In genomic region chr17:43126911-43127290, GRCh38 we compare ENCODE assay signal across 15 cellular contexts. TPM values are rescaled to one million over a fixed set of nuclear protein-coding genes. Genes with fewer than 3 reads are reported as not detected.
DNase-seq lines count a peak whose midpoint lies in the region; ATAC-seq, FAIRE-seq and TF ChIP-seq lines count a peak whose summit lies in the region.
"Had no signal": no experiment of that assay in that cellular context is flagged by ENCODE, and none has a peak within 500 bp of the region (broad histone marks: within the 10 kb centered on the region; RNA-seq: fewer than 3 reads in every experiment).

No MANE protein-coding gene starts in this region.

- H3K27ac ChIP-seq in K562 (ENCODE audit: extremely low read depth, low read depth, low read length) (no peak overlapping the region), trophoblast cell (ENCODE audit: low read depth, low read length) (no peak overlapping the region)
- H3K27ac ChIP-seq: cardiac muscle cell, ovary had no signal

- no peak overlapping the region for H4K8ac ChIP-seq in trophoblast cell (ENCODE audit: low read depth, low read length)

- no peaks in the 10 kb centered on the region for H3K9me1 ChIP-seq in K562 (ENCODE audit: control insufficient read depth, insufficient read depth, low read length)

- CTCF ChIA-PET in activated CD8-positive, alpha-beta T cell treated with anti-CD3 and anti-CD28 coated beads for 36 hours (lab: Charles Lee), result no interaction called here
- CTCF ChIA-PET in activated CD8-positive, alpha-beta T cell treated with anti-CD3 and anti-CD28 coated beads, Interleukin-2, amount 10 ng/mL, durations not matched to agents 7 days and 5 days (lab: Charles Lee), result interaction anchor here (1.0 to 1.5 kb wide), 3 partner anchors 43 to 183 kb away, joined by 3 read pairs; no protein-coding TSS in a partner anchor
- CTCF ChIA-PET in K562 (lab: Yijun Ruan, JAX; ENCODE audit: low intra/inter-chr PET ratio) (no interaction called here), GM10248 (lab: Yijun Ruan, JAX) (interaction anchor here (1.3 kb wide), 1 partner anchor 129 kb away, joined by 4 read pairs; the partner anchor contains the start of gene RPL27)

- no peak overlapping the region for H2BK120ac ChIP-seq in trophoblast cell (ENCODE audit: insufficient read depth, low read length, poor library complexity)

- in situ Hi-C loops in K562 (cut with MboI), result no loop called here

- H3K27me3 Mint-ChIP-seq in activated CD8-positive, alpha-beta T cell treated with anti-CD3 and anti-CD28 coated beads for 36 hours, result no peaks in the 10 kb centered on the region
- no peaks in the 10 kb centered on the region for H3K27me3 Mint-ChIP-seq in activated CD8-positive, alpha-beta T cell treated with anti-CD3 and anti-CD28 coated beads, Interleukin-2, amount 10 ng/mL, durations not matched to agents 7 days and 5 days (ENCODE audit: low read depth)
- H3K27me3 Mint-ChIP-seq in HFFc6 (ENCODE audit: insufficient read depth), result peaks cover 5% of the 10 kb centered on the region

- no peak overlapping the region for H4K91ac ChIP-seq in trophoblast cell (ENCODE audit: low read depth, low read length)

- no peak for TF ChIP-seq RAD21 in K562 (CRISPR knock-in tag; conservative IDR thresholded peaks at IDR 0.05 in 1 of 2, IDR thresholded peaks at IDR 0.05 in 1 of 2)

- H3K27ac Mint-ChIP-seq in activated CD8-positive, alpha-beta T cell treated with anti-CD3 and anti-CD28 coated beads for 36 hours, result no peak overlapping the region
- no peak overlapping the region for H3K27ac Mint-ChIP-seq in activated CD8-positive, alpha-beta T cell treated with anti-CD3 and anti-CD28 coated beads, Interleukin-2, amount 10 ng/mL, durations not matched to agents 7 days and 5 days
- H3K27ac Mint-ChIP-seq in HFFc6, result no peak overlapping the region

- H4K12ac ChIP-seq in trophoblast cell (ENCODE audit: low read depth, low read length), result no peak overlapping the region

- intact Hi-C loops in activated CD8-positive, alpha-beta T cell treated with anti-CD3 and anti-CD28 coated beads for 36 hours (cut with micrococcal nuclease), result no loop called here
- intact Hi-C loops in K562 (cut with micrococcal nuclease), result no loop called here

- DNase-seq in activated CD8-positive, alpha-beta T cell treated with anti-CD3 and anti-CD28 coated beads for 36 hours, result no peak
- no peak for DNase-seq in activated CD8-positive, alpha-beta T cell treated with anti-CD3 and anti-CD28 coated beads, Interleukin-2, amount 10 ng/mL, durations not matched to agents 7 days and 5 days
- DNase-seq in HFFc6 (no peak), K562 (ENCODE audit: extremely low read depth in 1 of 4, low spot score in 3 of 4) (no peak), trophoblast cell (peak; percentile 16 to 51), cerebellar nuclear complex (lab: John Stamatoyannopoulos, UW) (no peak), erythroblast (lab: John Stamatoyannopoulos, UW) (no peak), GM10248 (ENCODE audit: extremely low spot score) (no peak)
- DNase-seq: NCI-H1092 treated with DMSO at 0.1 percent for 48 hours, NCI-H345 had no signal

- no peak for TF ChIP-seq CTCF in activated CD8-positive, alpha-beta T cell treated with anti-CD3 and anti-CD28 coated beads for 36 hours (IDR thresholded peaks at IDR 0.05)
- no peak for TF ChIP-seq CTCF in HFFc6 (IDR thresholded peaks at IDR 0.05)
- TF ChIP-seq CTCF in K562 (IDR thresholded peaks at IDR 0.05 in 2 of 3, conservative IDR thresholded peaks at IDR 0.05 in 1 of 3; ENCODE audit: insufficient read depth in 2 of 3, low read depth in 1 of 3, low read length in 3 of 3), result no peak
- no peak for TF ChIP-seq CTCF in GM10248 (IDR thresholded peaks at IDR 0.05; ENCODE audit: control extremely low read depth, extremely low read depth, low read depth, missing control alignments)

- TF ChIP-seq POLR2A in K562 (conservative IDR thresholded peaks at IDR 0.05), result no peak
- no peak for TF ChIP-seq POLR2A in erythroblast (IDR thresholded peaks at IDR 0.05; ENCODE audit: low read length)

- no TSS peak for BruUV-seq in K562 (replicated peaks; lab: Mats Ljungman, UMichigan)

- peaks cover 6% of the 10 kb centered on the region for H3K79me1 ChIP-seq in trophoblast cell (ENCODE audit: low read length)

- H2AFZ ChIP-seq in K562 (ENCODE audit: low read depth, low read length) (no peak overlapping the region), trophoblast cell (ENCODE audit: insufficient read depth, low read length, poor library complexity) (no peak overlapping the region)

- H3K14ac ChIP-seq in trophoblast cell (ENCODE audit: low read length), result no peak overlapping the region

- TF ChIP-seq EP300 in K562 (IDR thresholded peaks at IDR 0.05; ENCODE audit: low read length), result no peak

- no peaks in the 10 kb centered on the region for H4K20me1 ChIP-seq in K562 (replicated peaks; ENCODE audit: control insufficient read depth, insufficient read depth, low read length)

- no peak overlapping the region for H3K23ac ChIP-seq in trophoblast cell (ENCODE audit: low read length)

- no peak overlapping the region for H3K18ac ChIP-seq in trophoblast cell (ENCODE audit: low read length)

- no peak overlapping the region for H3K9ac ChIP-seq in K562 (ENCODE audit: insufficient read depth in 1 of 2, low read depth in 2 of 2, low read length in 2 of 2)
- H3K9ac ChIP-seq in trophoblast cell (ENCODE audit: low read length), result no peak overlapping the region

- H3K36me3 ChIP-seq in K562 (ENCODE audit: control insufficient read depth, insufficient read depth, low read length), result peaks cover 43% of the 10 kb centered on the region; the same call in 2 of the 3 replicates
- peaks cover 0 to 6% of the 10 kb centered on the region in 2 experiments for H3K36me3 ChIP-seq in trophoblast cell (ENCODE audit: control insufficient read depth in 1 of 2, insufficient read depth in 2 of 2, low read length in 2 of 2)
- H3K36me3 ChIP-seq: cardiac muscle cell, ovary, Peyer's patch had no signal

- FAIRE-seq in K562 (lab: Jason Lieb, UNC), result no peak

- H3K9me3 Mint-ChIP-seq in activated CD8-positive, alpha-beta T cell treated with anti-CD3 and anti-CD28 coated beads for 36 hours, result no peaks in the 10 kb centered on the region
- H3K9me3 Mint-ChIP-seq in activated CD8-positive, alpha-beta T cell treated with anti-CD3 and anti-CD28 coated beads, Interleukin-2, amount 10 ng/mL, durations not matched to agents 7 days and 5 days (ENCODE audit: insufficient read depth), result no peaks in the 10 kb centered on the region
- peaks cover 5% of the 10 kb centered on the region; the same call in 1 of the 2 replicates for H3K9me3 Mint-ChIP-seq in HFFc6

- H3K9me3 ChIP-seq in K562 (replicated peaks; ENCODE audit: control insufficient read depth, insufficient read depth, low read depth, low read length) (no peaks in the 10 kb centered on the region), trophoblast cell (ENCODE audit: insufficient read depth, low read depth, low read length) (no peaks in the 10 kb centered on the region)
- H3K9me3 ChIP-seq: HAP-1, left lung, ovary, Peyer's patch had no signal

- H3K4me1 Mint-ChIP-seq in activated CD8-positive, alpha-beta T cell treated with anti-CD3 and anti-CD28 coated beads for 36 hours (ENCODE audit: low read depth), result peaks cover 20% of the 10 kb centered on the region
- H3K4me1 Mint-ChIP-seq in activated CD8-positive, alpha-beta T cell treated with anti-CD3 and anti-CD28 coated beads, Interleukin-2, amount 10 ng/mL, durations not matched to agents 7 days and 5 days (ENCODE audit: low read depth), result peaks cover 38% of the 10 kb centered on the region
- peaks cover 23% of the 10 kb centered on the region for H3K4me1 Mint-ChIP-seq in HFFc6 (ENCODE audit: low read depth)

- H3K79me2 ChIP-seq in K562 (ENCODE audit: control insufficient read depth, insufficient read depth, low read length), result peaks cover 53% of the 10 kb centered on the region
- peaks cover 2% of the 10 kb centered on the region for H3K79me2 ChIP-seq in trophoblast cell (ENCODE audit: control insufficient read depth, insufficient read depth, low read length, poor library complexity)

- H3K4me3 ChIP-seq in K562, result no peak overlapping the region; the same call in 1 of the 2 replicates
- H3K4me3 ChIP-seq in trophoblast cell (ENCODE audit: low read depth, low read length), result no peak overlapping the region
- H3K4me3 ChIP-seq: ovary had no signal

- POLR2A ChIA-PET in activated CD8-positive, alpha-beta T cell treated with anti-CD3 and anti-CD28 coated beads for 36 hours (lab: Charles Lee), result interaction anchor here (0.6 to 5.8 kb wide), 3 partner anchors 42 to 189 kb away, joined by 3 to 35 read pairs (median 3); no protein-coding TSS in a partner anchor
- POLR2A ChIA-PET in activated CD8-positive, alpha-beta T cell treated with anti-CD3 and anti-CD28 coated beads, Interleukin-2, amount 10 ng/mL, durations not matched to agents 7 days and 5 days (lab: Charles Lee), result interaction anchor here (1.8 to 4.9 kb wide), 3 partner anchors 42 to 189 kb away, joined by 6 to 33 read pairs (median 7); partner anchors contain the start of gene NBR1
- POLR2A ChIA-PET in K562 (lab: Yijun Ruan, JAX), result interaction anchor here (0.6 to 2.5 kb wide), 13 partner anchors 11 to 189 kb away, joined by 3 to 13 read pairs (median 3); no protein-coding TSS in a partner anchor
- POLR2A ChIA-PET in GM10248 (lab: Yijun Ruan, JAX), result interaction anchor here (0.8 kb wide), 1 partner anchor 8 kb away, joined by 3 read pairs; no protein-coding TSS in a partner anchor

- no peak overlapping the region for H2AK5ac ChIP-seq in trophoblast cell (ENCODE audit: low read length)

- no peak overlapping the region for H3K4ac ChIP-seq in trophoblast cell (ENCODE audit: low read depth, low read length)

- no peak for ATAC-seq in activated CD8-positive, alpha-beta T cell treated with anti-CD3 and anti-CD28 coated beads for 36 hours
- no peak for ATAC-seq in activated CD8-positive, alpha-beta T cell treated with anti-CD3 and anti-CD28 coated beads, Interleukin-2, amount 10 ng/mL, durations not matched to agents 7 days and 5 days
- no peak for ATAC-seq in K562
- ATAC-seq: left lung had no signal

- H2BK12ac ChIP-seq in trophoblast cell (ENCODE audit: low read length), result no peak overlapping the region

- H3K27me3 ChIP-seq in K562 (ENCODE audit: control insufficient read depth in 2 of 2, insufficient read depth in 2 of 2, low read length in 2 of 2) (no peaks in the 10 kb centered on the region), trophoblast cell (ENCODE audit: insufficient read depth, low read length) (no peaks in the 10 kb centered on the region)
- H3K27me3 ChIP-seq: cardiac muscle cell, left lung, ovary, Peyer's patch had no signal

- peaks cover 4 to 13% of the 10 kb centered on the region in 2 experiments; a peak in 4 of 5 replicates for H3K4me1 ChIP-seq in K562 (replicated peaks in 1 of 2; ENCODE audit: control insufficient read depth in 2 of 2, insufficient read depth in 2 of 2, low read length in 2 of 2)
- peaks cover 0 to 5% of the 10 kb centered on the region in 2 experiments for H3K4me1 ChIP-seq in trophoblast cell (ENCODE audit: control insufficient read depth in 1 of 2, insufficient read depth in 2 of 2, low read length in 2 of 2)

- no peak overlapping the region for H2BK5ac ChIP-seq in trophoblast cell (ENCODE audit: low read depth, low read length, poor library complexity)

- WGBS in K562 (ENCODE audit: insufficient coverage, low coverage, missing lambda C conversion rate), result over 99% methylated on average over 13 of the region's 24 CpGs
- WGBS in trophoblast cell (ENCODE audit: extremely low coverage, insufficient coverage, insufficient read length), result no CpG with 5 or more reads among the region's 24 CpGs

- H3K36me3 Mint-ChIP-seq in activated CD8-positive, alpha-beta T cell treated with anti-CD3 and anti-CD28 coated beads for 36 hours (ENCODE audit: low read depth), result peaks cover 32% of the 10 kb centered on the region
- H3K36me3 Mint-ChIP-seq in activated CD8-positive, alpha-beta T cell treated with anti-CD3 and anti-CD28 coated beads, Interleukin-2, amount 10 ng/mL, durations not matched to agents 7 days and 5 days (ENCODE audit: low read depth), result peaks cover 37% of the 10 kb centered on the region
- peaks cover 19% of the 10 kb centered on the region for H3K36me3 Mint-ChIP-seq in HFFc6 (ENCODE audit: low read depth)

- H3K4me2 ChIP-seq in K562 (ENCODE audit: insufficient read depth, low read length), result no peak overlapping the region; the same call in 1 of the 2 replicates
- H3K4me2 ChIP-seq in trophoblast cell (ENCODE audit: low read length), result no peak overlapping the region

- peak overlapping the region; percentile 66 for H3K4me3 Mint-ChIP-seq in activated CD8-positive, alpha-beta T cell treated with anti-CD3 and anti-CD28 coated beads for 36 hours
- H3K4me3 Mint-ChIP-seq in activated CD8-positive, alpha-beta T cell treated with anti-CD3 and anti-CD28 coated beads, Interleukin-2, amount 10 ng/mL, durations not matched to agents 7 days and 5 days, result no peak overlapping the region
- peak overlapping the region; percentile 60; the same call in 1 of the 2 replicates for H3K4me3 Mint-ChIP-seq in HFFc6

RNA-seq across cellular contexts. Expression of gene BRCA1, which starts 1.7 kb away (rescaled TPM):
- total RNA-seq in activated CD8-positive, alpha-beta T cell treated with anti-CD3 and anti-CD28 coated beads for 36 hours, result 10 to 100 TPM; 84.5 to 92.9 TPM
- 10 to 100 TPM; 77.2 to 85.3 TPM for total RNA-seq in activated CD8-positive, alpha-beta T cell treated with anti-CD3 and anti-CD28 coated beads, Interleukin-2, amount 10 ng/mL, durations not matched to agents 7 days and 5 days
- 10 to 100 TPM; 10.5 to 24.7 (median 22.5) TPM for total RNA-seq in HFFc6 (2021; fragmentation: NEBNext Ultra II Directional; extraction: Animal tissue kit (Norgen Biotek cat#: 25700))
- 71.2 and 176 TPM in 2 replicates for total RNA-seq in K562 (2011; cell fraction: chromatin; rRNA removed; ENCODE audit: low replicate concordance)
- total RNA-seq in K562 (2011; cell fraction: nucleolus; rRNA removed), result 45.0 and 58.7 TPM in 2 replicates
- 95.6 and 115 TPM in 2 replicates for total RNA-seq in K562 (2011; cell fraction: nucleoplasm; rRNA removed)
- total RNA-seq in K562 (2014; rRNA removed) (68.4 and 82.5 TPM in 2 replicates), K562 (2014; rRNA removed; fragmentation: Illumina TruSeq; extraction: Trizol) (73.2 and 79.1 TPM in 2 replicates), K562 (2015; rRNA removed; fragmentation: Illumina TruSeq; extraction: Trizol) (59.0 and 61.6 TPM in 2 replicates), K562 (2021) (60.2 and 62.3 TPM in 2 replicates)
- polyA plus RNA-seq in K562 (2011; rRNA removed) (49.7 and 95.3 TPM in 2 replicates), K562 (2014; fragmentation: Illumina TruSeq; extraction: Trizol) (74.8 and 77.1 TPM in 2 replicates), K562 (2014; fragmentation: Nextera tagmentation; extraction: Ambion mirVana) (10 to 100 TPM; 25.9 to 35.6 TPM), K562 (2014; rRNA removed) (56.5 and 60.1 TPM in 2 replicates)
- 59.2 and 99.4 TPM in 2 replicates for polyA plus RNA-seq in K562 (2011; cell fraction: cytosol; rRNA removed)
- polyA plus RNA-seq in K562 (2011; cell fraction: nucleus; rRNA removed), result 34.4 and 81.1 TPM in 2 replicates
- 55.7 and 71.7 TPM in 2 replicates for polyA plus RNA-seq in K562 (2012)
- polyA minus RNA-seq in K562 (2011; rRNA and poly(A)+ RNA removed), result 143 and 194 TPM in 2 replicates
- 33.9 and 77.6 TPM in 2 replicates for polyA minus RNA-seq in K562 (2011; cell fraction: cytosol; rRNA and poly(A)+ RNA removed)
- polyA minus RNA-seq in K562 (2011; cell fraction: nucleus; rRNA and poly(A)+ RNA removed), result 42.5 and 54.0 TPM in 2 replicates
- polyA plus RNA-seq in trophoblast cell (2013), result 9.1 and 9.8 TPM in 2 replicates

RNA-seq across cellular contexts. Expression of gene NBR1, which starts 44.1 kb away (rescaled TPM):
- 10 to 100 TPM; 45.6 to 46.5 TPM for total RNA-seq in activated CD8-positive, alpha-beta T cell treated with anti-CD3 and anti-CD28 coated beads for 36 hours
- 10 to 100 TPM; 40.9 to 41.3 TPM for total RNA-seq in activated CD8-positive, alpha-beta T cell treated with anti-CD3 and anti-CD28 coated beads, Interleukin-2, amount 10 ng/mL, durations not matched to agents 7 days and 5 days
- total RNA-seq in HFFc6 (2021; fragmentation: NEBNext Ultra II Directional; extraction: Animal tissue kit (Norgen Biotek cat#: 25700)), result 100 to 1,000 TPM; 104 to 123 (median 118) TPM
- 68.0 and 83.8 TPM in 2 replicates for total RNA-seq in K562 (2011; cell fraction: chromatin; rRNA removed; ENCODE audit: low replicate concordance)
- total RNA-seq in K562 (2011; cell fraction: nucleolus; rRNA removed), result 39.7 and 40.1 TPM in 2 replicates
- 55.0 and 61.7 TPM in 2 replicates for total RNA-seq in K562 (2011; cell fraction: nucleoplasm; rRNA removed)
- total RNA-seq in K562 (2014; rRNA removed), result 37.0 and 38.9 TPM in 2 replicates
- 50.2 and 59.5 TPM in 2 replicates for total RNA-seq in K562 (2014; rRNA removed; fragmentation: Illumina TruSeq; extraction: Trizol)
- total RNA-seq in K562 (2015; rRNA removed; fragmentation: Illumina TruSeq; extraction: Trizol), result 33.9 and 36.8 TPM in 2 replicates
- 39.9 and 44.8 TPM in 2 replicates for total RNA-seq in K562 (2021)
- 41.0 and 70.1 TPM in 2 replicates for polyA plus RNA-seq in K562 (2011; rRNA removed)
- 25.1 and 31.0 TPM in 2 replicates for polyA plus RNA-seq in K562 (2011; cell fraction: cytosol; rRNA removed)
- polyA plus RNA-seq in K562 (2011; cell fraction: nucleus; rRNA removed), result 19.9 and 23.4 TPM in 2 replicates
- 33.2 and 53.7 TPM in 2 replicates for polyA plus RNA-seq in K562 (2012)
- polyA plus RNA-seq in K562 (2014; fragmentation: Illumina TruSeq; extraction: Trizol), result 58.6 and 62.8 TPM in 2 replicates
- polyA plus RNA-seq in K562 (2014; fragmentation: Nextera tagmentation; extraction: Ambion mirVana), result 1 to 10 TPM; 4.2 to 7.5 TPM
- 36.2 and 39.9 TPM in 2 replicates for polyA plus RNA-seq in K562 (2014; rRNA removed)
- 81.8 and 120 TPM in 2 replicates for polyA minus RNA-seq in K562 (2011; rRNA and poly(A)+ RNA removed)
- polyA minus RNA-seq in K562 (2011; cell fraction: cytosol; rRNA and poly(A)+ RNA removed), result 28.1 and 40.1 TPM in 2 replicates
- 19.5 and 27.4 TPM in 2 replicates for polyA minus RNA-seq in K562 (2011; cell fraction: nucleus; rRNA and poly(A)+ RNA removed)
- 27.0 and 27.8 TPM in 2 replicates for polyA plus RNA-seq in trophoblast cell (2013)

Comparison
In these comparisons a context has a peak if more than half of its experiments do, and no peak if none do; other contexts are left out.
1. CTCF ChIA-PET loops: an anchor here in activated CD8-positive, alpha-beta T cell treated with anti-CD3 and anti-CD28 coated beads, Interleukin-2, amount 10 ng/mL, durations not matched to agents 7 days and 5 days (1.0 to 1.5 kb wide) and GM10248 (1.3 kb wide); none called in activated CD8-positive, alpha-beta T cell treated with anti-CD3 and anti-CD28 coated beads for 36 hours and K562.
2. DNase-seq: peak in trophoblast cell (2 of 2); none in activated CD8-positive, alpha-beta T cell treated with anti-CD3 and anti-CD28 coated beads for 36 hours (single experiment), activated CD8-positive, alpha-beta T cell treated with anti-CD3 and anti-CD28 coated beads, Interleukin-2, amount 10 ng/mL, durations not matched to agents 7 days and 5 days (single experiment), HFFc6 (single experiment), K562 (0 of 4), cerebellar nuclear complex (0 of 2), erythroblast (0 of 2) and GM10248 (single experiment).